ENCODE assay signal across 2 cellular contexts in the genomic region with DNA sequence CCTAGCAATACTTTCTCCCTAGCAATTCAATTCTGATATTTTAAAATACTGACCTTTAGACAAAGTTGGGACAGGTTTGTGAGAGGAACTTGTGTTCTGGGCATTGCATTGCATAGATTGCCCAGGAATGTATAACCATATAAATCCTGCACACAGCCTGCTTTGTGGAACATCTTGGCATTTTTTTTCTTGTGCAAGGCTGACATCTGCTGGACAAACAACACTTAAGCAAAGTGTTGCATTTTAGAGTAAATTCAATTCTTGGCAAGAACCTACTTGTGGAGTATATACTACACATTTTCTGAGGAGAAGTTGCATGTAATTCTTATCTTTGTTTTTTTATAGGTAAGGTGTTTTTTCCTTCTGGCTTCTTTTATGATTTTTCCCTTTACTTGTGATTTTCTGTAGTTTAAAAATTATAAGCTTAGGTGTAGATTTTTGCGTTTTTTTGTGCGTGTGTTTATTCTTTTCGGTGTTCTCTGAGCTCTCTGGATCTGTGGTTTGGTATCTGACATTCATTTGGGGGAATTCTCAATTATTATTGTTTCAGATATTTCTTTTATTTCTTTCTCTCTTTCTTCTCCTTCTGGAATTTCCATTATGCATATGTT.
TF ChIP-seq lines count a peak whose summit lies in the region.

No MANE protein-coding gene starts in this region.

TF ChIP-seq in HCT116, 20 proteins besides CTCF, POLR2A, EP300 and RAD21 (continued from another document):
- TF ChIP-seq, protein P1, sequence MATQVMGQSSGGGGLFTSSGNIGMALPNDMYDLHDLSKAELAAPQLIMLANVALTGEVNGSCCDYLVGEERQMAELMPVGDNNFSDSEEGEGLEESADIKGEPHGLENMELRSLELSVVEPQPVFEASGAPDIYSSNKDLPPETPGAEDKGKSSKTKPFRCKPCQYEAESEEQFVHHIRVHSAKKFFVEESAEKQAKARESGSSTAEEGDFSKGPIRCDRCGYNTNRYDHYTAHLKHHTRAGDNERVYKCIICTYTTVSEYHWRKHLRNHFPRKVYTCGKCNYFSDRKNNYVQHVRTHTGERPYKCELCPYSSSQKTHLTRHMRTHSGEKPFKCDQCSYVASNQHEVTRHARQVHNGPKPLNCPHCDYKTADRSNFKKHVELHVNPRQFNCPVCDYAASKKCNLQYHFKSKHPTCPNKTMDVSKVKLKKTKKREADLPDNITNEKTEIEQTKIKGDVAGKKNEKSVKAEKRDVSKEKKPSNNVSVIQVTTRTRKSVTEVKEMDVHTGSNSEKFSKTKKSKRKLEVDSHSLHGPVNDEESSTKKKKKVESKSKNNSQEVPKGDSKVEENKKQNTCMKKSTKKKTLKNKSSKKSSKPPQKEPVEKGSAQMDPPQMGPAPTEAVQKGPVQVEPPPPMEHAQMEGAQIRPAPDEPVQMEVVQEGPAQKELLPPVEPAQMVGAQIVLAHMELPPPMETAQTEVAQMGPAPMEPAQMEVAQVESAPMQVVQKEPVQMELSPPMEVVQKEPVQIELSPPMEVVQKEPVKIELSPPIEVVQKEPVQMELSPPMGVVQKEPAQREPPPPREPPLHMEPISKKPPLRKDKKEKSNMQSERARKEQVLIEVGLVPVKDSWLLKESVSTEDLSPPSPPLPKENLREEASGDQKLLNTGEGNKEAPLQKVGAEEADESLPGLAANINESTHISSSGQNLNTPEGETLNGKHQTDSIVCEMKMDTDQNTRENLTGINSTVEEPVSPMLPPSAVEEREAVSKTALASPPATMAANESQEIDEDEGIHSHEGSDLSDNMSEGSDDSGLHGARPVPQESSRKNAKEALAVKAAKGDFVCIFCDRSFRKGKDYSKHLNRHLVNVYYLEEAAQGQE (IDR thresholded peaks at IDR 0.05; ENCODE audit: low read depth): no peak
- no peak for TF ChIP-seq SIN3A (IDR thresholded peaks at IDR 0.05; ENCODE audit: low read depth)
- no peak for TF ChIP-seq ELF1 (IDR thresholded peaks at IDR 0.05; ENCODE audit: borderline replicate concordance, low read depth)
- TF ChIP-seq POLR2AphosphoS5 (IDR thresholded peaks at IDR 0.05; ENCODE audit: low read depth, low read length): no peak
- no peak for TF ChIP-seq YY1 (IDR thresholded peaks at IDR 0.05; ENCODE audit: extremely low read depth, insufficient replicate concordance, low read depth, low read length)
- no peak for TF ChIP-seq EGR1 (IDR thresholded peaks at IDR 0.05; ENCODE audit: low read depth)
- no peak for TF ChIP-seq CBX3 (IDR thresholded peaks at IDR 0.05; ENCODE audit: low read depth)

TF ChIP-seq in WTC11, 78 proteins besides CTCF, POLR2A, EP300 and RAD21 (continued from another document):
- TF ChIP-seq, protein P2, sequence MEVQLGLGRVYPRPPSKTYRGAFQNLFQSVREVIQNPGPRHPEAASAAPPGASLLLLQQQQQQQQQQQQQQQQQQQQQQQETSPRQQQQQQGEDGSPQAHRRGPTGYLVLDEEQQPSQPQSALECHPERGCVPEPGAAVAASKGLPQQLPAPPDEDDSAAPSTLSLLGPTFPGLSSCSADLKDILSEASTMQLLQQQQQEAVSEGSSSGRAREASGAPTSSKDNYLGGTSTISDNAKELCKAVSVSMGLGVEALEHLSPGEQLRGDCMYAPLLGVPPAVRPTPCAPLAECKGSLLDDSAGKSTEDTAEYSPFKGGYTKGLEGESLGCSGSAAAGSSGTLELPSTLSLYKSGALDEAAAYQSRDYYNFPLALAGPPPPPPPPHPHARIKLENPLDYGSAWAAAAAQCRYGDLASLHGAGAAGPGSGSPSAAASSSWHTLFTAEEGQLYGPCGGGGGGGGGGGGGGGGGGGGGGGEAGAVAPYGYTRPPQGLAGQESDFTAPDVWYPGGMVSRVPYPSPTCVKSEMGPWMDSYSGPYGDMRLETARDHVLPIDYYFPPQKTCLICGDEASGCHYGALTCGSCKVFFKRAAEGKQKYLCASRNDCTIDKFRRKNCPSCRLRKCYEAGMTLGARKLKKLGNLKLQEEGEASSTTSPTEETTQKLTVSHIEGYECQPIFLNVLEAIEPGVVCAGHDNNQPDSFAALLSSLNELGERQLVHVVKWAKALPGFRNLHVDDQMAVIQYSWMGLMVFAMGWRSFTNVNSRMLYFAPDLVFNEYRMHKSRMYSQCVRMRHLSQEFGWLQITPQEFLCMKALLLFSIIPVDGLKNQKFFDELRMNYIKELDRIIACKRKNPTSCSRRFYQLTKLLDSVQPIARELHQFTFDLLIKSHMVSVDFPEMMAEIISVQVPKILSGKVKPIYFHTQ (CRISPR knock-in tag; IDR thresholded peaks at IDR 0.05): no peak
- TF ChIP-seq ZNF219 (CRISPR knock-in tag; IDR thresholded peaks at IDR 0.05; ENCODE audit: borderline replicate concordance): no peak
- no peak for TF ChIP-seq CBFB (CRISPR knock-in tag; IDR thresholded peaks at IDR 0.05; ENCODE audit: low read depth)
- no peak for TF ChIP-seq TEAD1 (CRISPR knock-in tag; IDR thresholded peaks at IDR 0.05)
- TF ChIP-seq, protein P3, sequence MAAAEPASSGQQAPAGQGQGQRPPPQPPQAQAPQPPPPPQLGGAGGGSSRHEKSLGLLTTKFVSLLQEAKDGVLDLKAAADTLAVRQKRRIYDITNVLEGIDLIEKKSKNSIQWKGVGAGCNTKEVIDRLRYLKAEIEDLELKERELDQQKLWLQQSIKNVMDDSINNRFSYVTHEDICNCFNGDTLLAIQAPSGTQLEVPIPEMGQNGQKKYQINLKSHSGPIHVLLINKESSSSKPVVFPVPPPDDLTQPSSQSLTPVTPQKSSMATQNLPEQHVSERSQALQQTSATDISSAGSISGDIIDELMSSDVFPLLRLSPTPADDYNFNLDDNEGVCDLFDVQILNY (CRISPR knock-in tag; IDR thresholded peaks at IDR 0.05): no peak
- TF ChIP-seq NFATC4 (CRISPR knock-in tag; IDR thresholded peaks at IDR 0.05): no peak
- TF ChIP-seq, protein P4, sequence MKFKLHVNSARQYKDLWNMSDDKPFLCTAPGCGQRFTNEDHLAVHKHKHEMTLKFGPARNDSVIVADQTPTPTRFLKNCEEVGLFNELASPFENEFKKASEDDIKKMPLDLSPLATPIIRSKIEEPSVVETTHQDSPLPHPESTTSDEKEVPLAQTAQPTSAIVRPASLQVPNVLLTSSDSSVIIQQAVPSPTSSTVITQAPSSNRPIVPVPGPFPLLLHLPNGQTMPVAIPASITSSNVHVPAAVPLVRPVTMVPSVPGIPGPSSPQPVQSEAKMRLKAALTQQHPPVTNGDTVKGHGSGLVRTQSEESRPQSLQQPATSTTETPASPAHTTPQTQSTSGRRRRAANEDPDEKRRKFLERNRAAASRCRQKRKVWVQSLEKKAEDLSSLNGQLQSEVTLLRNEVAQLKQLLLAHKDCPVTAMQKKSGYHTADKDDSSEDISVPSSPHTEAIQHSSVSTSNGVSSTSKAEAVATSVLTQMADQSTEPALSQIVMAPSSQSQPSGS (CRISPR knock-in tag; IDR thresholded peaks at IDR 0.05; ENCODE audit: borderline replicate concordance, low read depth): no peak
- TF ChIP-seq SOX15 (CRISPR knock-in tag; IDR thresholded peaks at IDR 0.05): no peak
- TF ChIP-seq, protein P5, sequence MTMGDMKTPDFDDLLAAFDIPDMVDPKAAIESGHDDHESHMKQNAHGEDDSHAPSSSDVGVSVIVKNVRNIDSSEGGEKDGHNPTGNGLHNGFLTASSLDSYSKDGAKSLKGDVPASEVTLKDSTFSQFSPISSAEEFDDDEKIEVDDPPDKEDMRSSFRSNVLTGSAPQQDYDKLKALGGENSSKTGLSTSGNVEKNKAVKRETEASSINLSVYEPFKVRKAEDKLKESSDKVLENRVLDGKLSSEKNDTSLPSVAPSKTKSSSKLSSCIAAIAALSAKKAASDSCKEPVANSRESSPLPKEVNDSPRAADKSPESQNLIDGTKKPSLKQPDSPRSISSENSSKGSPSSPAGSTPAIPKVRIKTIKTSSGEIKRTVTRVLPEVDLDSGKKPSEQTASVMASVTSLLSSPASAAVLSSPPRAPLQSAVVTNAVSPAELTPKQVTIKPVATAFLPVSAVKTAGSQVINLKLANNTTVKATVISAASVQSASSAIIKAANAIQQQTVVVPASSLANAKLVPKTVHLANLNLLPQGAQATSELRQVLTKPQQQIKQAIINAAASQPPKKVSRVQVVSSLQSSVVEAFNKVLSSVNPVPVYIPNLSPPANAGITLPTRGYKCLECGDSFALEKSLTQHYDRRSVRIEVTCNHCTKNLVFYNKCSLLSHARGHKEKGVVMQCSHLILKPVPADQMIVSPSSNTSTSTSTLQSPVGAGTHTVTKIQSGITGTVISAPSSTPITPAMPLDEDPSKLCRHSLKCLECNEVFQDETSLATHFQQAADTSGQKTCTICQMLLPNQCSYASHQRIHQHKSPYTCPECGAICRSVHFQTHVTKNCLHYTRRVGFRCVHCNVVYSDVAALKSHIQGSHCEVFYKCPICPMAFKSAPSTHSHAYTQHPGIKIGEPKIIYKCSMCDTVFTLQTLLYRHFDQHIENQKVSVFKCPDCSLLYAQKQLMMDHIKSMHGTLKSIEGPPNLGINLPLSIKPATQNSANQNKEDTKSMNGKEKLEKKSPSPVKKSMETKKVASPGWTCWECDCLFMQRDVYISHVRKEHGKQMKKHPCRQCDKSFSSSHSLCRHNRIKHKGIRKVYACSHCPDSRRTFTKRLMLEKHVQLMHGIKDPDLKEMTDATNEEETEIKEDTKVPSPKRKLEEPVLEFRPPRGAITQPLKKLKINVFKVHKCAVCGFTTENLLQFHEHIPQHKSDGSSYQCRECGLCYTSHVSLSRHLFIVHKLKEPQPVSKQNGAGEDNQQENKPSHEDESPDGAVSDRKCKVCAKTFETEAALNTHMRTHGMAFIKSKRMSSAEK (CRISPR knock-in tag; IDR thresholded peaks at IDR 0.05; ENCODE audit: borderline replicate concordance): no peak
- TF ChIP-seq, protein P6, sequence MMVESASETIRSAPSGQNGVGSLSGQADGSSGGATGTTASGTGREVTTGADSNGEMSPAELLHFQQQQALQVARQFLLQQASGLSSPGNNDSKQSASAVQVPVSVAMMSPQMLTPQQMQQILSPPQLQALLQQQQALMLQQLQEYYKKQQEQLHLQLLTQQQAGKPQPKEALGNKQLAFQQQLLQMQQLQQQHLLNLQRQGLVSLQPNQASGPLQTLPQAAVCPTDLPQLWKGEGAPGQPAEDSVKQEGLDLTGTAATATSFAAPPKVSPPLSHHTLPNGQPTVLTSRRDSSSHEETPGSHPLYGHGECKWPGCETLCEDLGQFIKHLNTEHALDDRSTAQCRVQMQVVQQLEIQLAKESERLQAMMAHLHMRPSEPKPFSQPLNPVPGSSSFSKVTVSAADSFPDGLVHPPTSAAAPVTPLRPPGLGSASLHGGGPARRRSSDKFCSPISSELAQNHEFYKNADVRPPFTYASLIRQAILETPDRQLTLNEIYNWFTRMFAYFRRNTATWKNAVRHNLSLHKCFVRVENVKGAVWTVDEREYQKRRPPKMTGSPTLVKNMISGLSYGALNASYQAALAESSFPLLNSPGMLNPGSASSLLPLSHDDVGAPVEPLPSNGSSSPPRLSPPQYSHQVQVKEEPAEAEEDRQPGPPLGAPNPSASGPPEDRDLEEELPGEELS (CRISPR knock-in tag; IDR thresholded peaks at IDR 0.05): no peak
- TF ChIP-seq NFYB (CRISPR knock-in tag; conservative IDR thresholded peaks at IDR 0.05; ENCODE audit: low read depth): no peak
- TF ChIP-seq, protein P7, sequence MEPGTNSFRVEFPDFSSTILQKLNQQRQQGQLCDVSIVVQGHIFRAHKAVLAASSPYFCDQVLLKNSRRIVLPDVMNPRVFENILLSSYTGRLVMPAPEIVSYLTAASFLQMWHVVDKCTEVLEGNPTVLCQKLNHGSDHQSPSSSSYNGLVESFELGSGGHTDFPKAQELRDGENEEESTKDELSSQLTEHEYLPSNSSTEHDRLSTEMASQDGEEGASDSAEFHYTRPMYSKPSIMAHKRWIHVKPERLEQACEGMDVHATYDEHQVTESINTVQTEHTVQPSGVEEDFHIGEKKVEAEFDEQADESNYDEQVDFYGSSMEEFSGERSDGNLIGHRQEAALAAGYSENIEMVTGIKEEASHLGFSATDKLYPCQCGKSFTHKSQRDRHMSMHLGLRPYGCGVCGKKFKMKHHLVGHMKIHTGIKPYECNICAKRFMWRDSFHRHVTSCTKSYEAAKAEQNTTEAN (CRISPR knock-in tag; IDR thresholded peaks at IDR 0.05): no peak
- TF ChIP-seq, protein P8, sequence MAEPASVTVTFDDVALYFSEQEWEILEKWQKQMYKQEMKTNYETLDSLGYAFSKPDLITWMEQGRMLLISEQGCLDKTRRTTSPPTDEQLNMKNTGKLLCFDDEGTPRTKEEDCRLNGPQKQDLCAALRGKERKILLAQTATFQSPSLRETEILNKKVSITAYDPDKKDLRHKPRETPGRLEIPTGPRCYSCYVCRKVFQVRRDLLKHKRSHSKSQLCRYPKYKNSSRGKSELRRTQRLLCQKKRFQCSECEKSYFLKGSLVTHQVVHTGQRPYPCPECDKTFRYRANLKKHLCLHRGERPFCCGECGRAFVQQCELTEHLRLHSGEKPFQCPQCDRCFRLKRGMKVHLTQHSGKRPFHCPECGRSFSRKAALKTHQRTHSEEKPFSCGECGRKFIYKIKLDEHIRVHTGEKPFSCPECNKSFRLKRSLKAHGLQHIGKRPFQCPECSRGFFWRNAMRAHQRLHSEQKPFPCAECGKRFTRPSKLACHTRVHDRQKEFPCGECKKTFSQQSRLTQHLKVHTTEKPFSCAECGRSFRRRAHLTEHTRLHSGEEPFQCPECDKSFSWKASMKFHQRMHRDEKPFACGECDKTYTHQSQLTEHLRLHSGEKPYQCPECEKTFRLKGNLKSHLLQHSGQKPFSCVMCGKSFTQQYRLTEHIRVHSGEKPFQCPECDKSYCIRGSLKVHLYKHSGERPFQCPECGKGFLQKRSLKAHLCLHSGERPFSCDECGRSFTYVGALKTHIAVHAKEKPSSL (CRISPR knock-in tag; conservative IDR thresholded peaks at IDR 0.05): no peak
- no peak for TF ChIP-seq FOXP1 (CRISPR knock-in tag; IDR thresholded peaks at IDR 0.05; ENCODE audit: borderline replicate concordance)
- no peak for TF ChIP-seq SP1 (CRISPR knock-in tag; conservative IDR thresholded peaks at IDR 0.05)
- TF ChIP-seq, protein P9, sequence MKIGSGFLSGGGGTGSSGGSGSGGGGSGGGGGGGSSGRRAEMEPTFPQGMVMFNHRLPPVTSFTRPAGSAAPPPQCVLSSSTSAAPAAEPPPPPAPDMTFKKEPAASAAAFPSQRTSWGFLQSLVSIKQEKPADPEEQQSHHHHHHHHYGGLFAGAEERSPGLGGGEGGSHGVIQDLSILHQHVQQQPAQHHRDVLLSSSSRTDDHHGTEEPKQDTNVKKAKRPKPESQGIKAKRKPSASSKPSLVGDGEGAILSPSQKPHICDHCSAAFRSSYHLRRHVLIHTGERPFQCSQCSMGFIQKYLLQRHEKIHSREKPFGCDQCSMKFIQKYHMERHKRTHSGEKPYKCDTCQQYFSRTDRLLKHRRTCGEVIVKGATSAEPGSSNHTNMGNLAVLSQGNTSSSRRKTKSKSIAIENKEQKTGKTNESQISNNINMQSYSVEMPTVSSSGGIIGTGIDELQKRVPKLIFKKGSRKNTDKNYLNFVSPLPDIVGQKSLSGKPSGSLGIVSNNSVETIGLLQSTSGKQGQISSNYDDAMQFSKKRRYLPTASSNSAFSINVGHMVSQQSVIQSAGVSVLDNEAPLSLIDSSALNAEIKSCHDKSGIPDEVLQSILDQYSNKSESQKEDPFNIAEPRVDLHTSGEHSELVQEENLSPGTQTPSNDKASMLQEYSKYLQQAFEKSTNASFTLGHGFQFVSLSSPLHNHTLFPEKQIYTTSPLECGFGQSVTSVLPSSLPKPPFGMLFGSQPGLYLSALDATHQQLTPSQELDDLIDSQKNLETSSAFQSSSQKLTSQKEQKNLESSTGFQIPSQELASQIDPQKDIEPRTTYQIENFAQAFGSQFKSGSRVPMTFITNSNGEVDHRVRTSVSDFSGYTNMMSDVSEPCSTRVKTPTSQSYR (CRISPR knock-in tag; IDR thresholded peaks at IDR 0.05): no peak
- TF ChIP-seq FOXK1 (CRISPR knock-in tag; IDR thresholded peaks at IDR 0.05): no peak
- no peak for TF ChIP-seq JAZF1 (CRISPR knock-in tag; IDR thresholded peaks at IDR 0.05)
